Comparison of ENCODE assay signal across 9 cellular contexts in the genomic region with DNA sequence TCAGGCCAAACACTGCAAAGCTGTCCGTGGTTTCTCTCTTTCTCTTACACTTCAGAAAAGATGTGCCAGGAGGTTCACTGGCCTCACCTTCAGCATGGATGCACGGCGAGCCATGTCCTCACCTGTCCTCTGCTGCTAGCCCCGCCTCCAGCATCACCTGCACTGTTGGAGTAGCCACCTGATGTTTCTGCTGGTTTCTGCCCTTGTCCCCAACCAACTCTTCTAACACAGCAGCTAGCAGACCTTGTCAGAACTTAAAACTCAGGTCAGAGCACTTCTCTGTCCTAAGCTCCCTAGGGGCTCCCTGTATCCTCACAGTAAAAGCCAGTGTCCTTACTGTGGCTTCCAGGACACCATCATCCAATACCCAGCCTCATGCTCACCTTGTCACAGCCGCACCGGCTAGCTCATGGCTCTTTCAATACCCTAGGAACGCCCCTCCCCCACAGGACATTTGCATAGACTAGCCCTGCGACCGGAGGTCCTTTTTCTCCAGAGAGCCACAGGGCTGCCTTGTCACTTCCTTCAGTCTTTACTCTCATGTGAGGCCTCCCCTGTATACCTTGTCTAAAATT. TPM values are rescaled to one million over a fixed set of nuclear protein-coding genes. Genes with fewer than 3 reads are reported as not detected.
DNase-seq lines count a peak whose midpoint lies in the region; ATAC-seq, FAIRE-seq and TF ChIP-seq lines count a peak whose summit lies in the region.
"Had no signal": no experiment of that assay in that cellular context is flagged by ENCODE, and none has a peak within 500 bp of the region (broad histone marks: within the 10 kb centered on the region; RNA-seq: fewer than 3 reads in every experiment).

No MANE protein-coding gene starts in this region.

- H3K27me3 ChIP-seq in HUES64 (ENCODE audit: insufficient read depth, low read length): no peaks in the 10 kb centered on the region
- H3K27me3 ChIP-seq in mesenchymal stem cell (ENCODE audit: control insufficient read depth in 1 of 2, insufficient read depth in 1 of 2, low read length in 2 of 2): peaks cover 18 to 53% of the 10 kb centered on the region in 2 experiments

- DNase-seq in GM12892 (ENCODE audit: insufficient read length) (no peak), germinal center (ENCODE audit: low spot score) (peak; percentile 79), activated gamma-delta T cell (lab: John Stamatoyannopoulos, UW) (no peak), G401 (ENCODE audit: low spot score) (no peak), GM03348 (ENCODE audit: low spot score) (no peak), mesenchymal stem cell (no peak)

- H3K23ac ChIP-seq in mesenchymal stem cell (ENCODE audit: low read length in 2 of 2): no peak overlapping the region

- no peak overlapping the region for H2BK5ac ChIP-seq in mesenchymal stem cell (ENCODE audit: low read depth, low read length, poor library complexity, severe bottlenecking)

- H3K4me3 ChIP-seq in HUES64 (ENCODE audit: low read length): no peak overlapping the region
- no peak overlapping the region for H3K4me3 ChIP-seq in mesenchymal stem cell (ENCODE audit: insufficient read depth in 1 of 2, low read depth in 1 of 2, low read length in 2 of 2)

- no peak overlapping the region for H2BK15ac ChIP-seq in mesenchymal stem cell (ENCODE audit: low read depth, poor library complexity, severe bottlenecking)

- H3K79me1 ChIP-seq in mesenchymal stem cell (replicated peaks; ENCODE audit: low read length, poor library complexity, severe bottlenecking): no peaks in the 10 kb centered on the region

- no peak for TF ChIP-seq POLR2A in GM12892 (IDR thresholded peaks at IDR 0.05; ENCODE audit: low read depth, low read length)

- no peak overlapping the region for H3K4me2 ChIP-seq in mesenchymal stem cell (ENCODE audit: low read length, poor library complexity, severe bottlenecking)

- no peak overlapping the region for H3K14ac ChIP-seq in mesenchymal stem cell (ENCODE audit: low read length in 2 of 2)

- H3K4ac ChIP-seq in mesenchymal stem cell (ENCODE audit: low read depth in 1 of 2, low read length in 2 of 2): no peak overlapping the region

- FAIRE-seq in GM12892 (lab: Jason Lieb, UNC): peak; percentile 88

- H3K4me1 ChIP-seq in HUES64 (ENCODE audit: insufficient read depth, low read length) (peaks cover 28% of the 10 kb centered on the region), mesenchymal stem cell (ENCODE audit: control insufficient read depth, insufficient read depth, low read depth, low read length) (no peaks in the 10 kb centered on the region)

- in situ Hi-C loops in G401 (cut with HindIII; ENCODE audit: low sequenced_read_pairs): no loop called here

- peak overlapping the region; percentile 15; the same call in 1 of the 2 replicates for H3K9ac ChIP-seq in HUES64 (ENCODE audit: low read depth, low read length)
- H3K9ac ChIP-seq in mesenchymal stem cell (ENCODE audit: low read length): no peak overlapping the region

- H3K36me3 ChIP-seq in HUES64 (ENCODE audit: insufficient read depth, low read length): no peaks in the 10 kb centered on the region
- no peaks in the 10 kb centered on the region for H3K36me3 ChIP-seq in mesenchymal stem cell (ENCODE audit: control insufficient read depth in 1 of 2, insufficient read depth in 2 of 2, low read depth in 1 of 2, low read length in 2 of 2)

- no peak overlapping the region for H3K18ac ChIP-seq in mesenchymal stem cell (ENCODE audit: low read depth in 1 of 2, low read length in 2 of 2)

- no peak overlapping the region for H2BK12ac ChIP-seq in mesenchymal stem cell (ENCODE audit: low read length in 2 of 2)

- H3K27ac ChIP-seq in HUES64 (ENCODE audit: low read depth, low read length): no peak overlapping the region
- no peak overlapping the region for H3K27ac ChIP-seq in mesenchymal stem cell (ENCODE audit: low read length, poor library complexity, severe bottlenecking)
- H3K27ac ChIP-seq: psoas muscle had no signal

- no peak overlapping the region for H2AK5ac ChIP-seq in mesenchymal stem cell (ENCODE audit: low read length, severe bottlenecking)

- H2AFZ ChIP-seq in mesenchymal stem cell (ENCODE audit: low read depth, low read length): no peak overlapping the region

- H4K8ac ChIP-seq in mesenchymal stem cell (ENCODE audit: low read length): no peak overlapping the region

- H4K91ac ChIP-seq in mesenchymal stem cell (ENCODE audit: low read length): no peak overlapping the region

- 37% methylated on average over 9 of the region's 9 CpGs for WGBS in HUES64
- WGBS in mesenchymal stem cell: 44% methylated on average over 9 of the region's 9 CpGs

- no peak overlapping the region for H2BK120ac ChIP-seq in mesenchymal stem cell (ENCODE audit: low read depth, low read length)

- H3K9me3 ChIP-seq in HUES64 (ENCODE audit: insufficient read depth, low read depth, low read length) (no peaks in the 10 kb centered on the region), mesenchymal stem cell (ENCODE audit: control insufficient read depth, low read length) (no peaks in the 10 kb centered on the region)
- H3K9me3 ChIP-seq: psoas muscle had no signal

- peak; percentile 72 for ATAC-seq in GM21526 (IDR thresholded peaks at IDR 0.05; ENCODE audit: low FRiP score, unreplicated experiment)
- ATAC-seq: psoas muscle had no signal

RNA-seq across cellular contexts. Expression of a gene that starts 15.2 kb away (rescaled TPM):
- 2.2 TPM for polyA plus RNA-seq in GM12892 (2012; ENCODE audit: missing spikeins)
- polyA plus RNA-seq in HUES64 (2013, experiment 1 of 2): 15.2 TPM
- 16.1 TPM for polyA plus RNA-seq in HUES64 (2013, experiment 2 of 2)
- total RNA-seq in G401 (2014; rRNA removed; shearing (Covaris generic)): 31.8 and 34.8 TPM in 2 replicates
- 0.01 TPM for polyA plus RNA-seq in mesenchymal stem cell (2013, experiment 1 of 2)
- 0.01 TPM for polyA plus RNA-seq in mesenchymal stem cell (2013, experiment 2 of 2)

RNA-seq across cellular contexts. Expression of a gene that starts 52.3 kb away (rescaled TPM):
- polyA plus RNA-seq in GM12892 (2012; ENCODE audit: missing spikeins): not detected
- polyA plus RNA-seq in HUES64 (2013, experiment 1 of 2): 34.6 TPM
- polyA plus RNA-seq in HUES64 (2013, experiment 2 of 2): 31.5 TPM
- total RNA-seq in G401 (2014; rRNA removed; shearing (Covaris generic)): 2.8 TPM in 1 of 2 replicates, not detected in the other
- not detected for polyA plus RNA-seq in mesenchymal stem cell (2013, experiment 1 of 2)
- not detected for polyA plus RNA-seq in mesenchymal stem cell (2013, experiment 2 of 2)
- total RNA-seq: psoas muscle had no signal
